In genomic region chr2:3659447-3660432, GRCh38 we compare ENCODE assay signal across 1 cellular context.
TF ChIP-seq lines count a peak whose summit lies in the region.

No MANE protein-coding gene starts in this region.

TF ChIP-seq in HepG2, 621 proteins besides CTCF, POLR2A, EP300 and RAD21 (continued from another document and continues in another):
- TF ChIP-seq ZHX2 (IDR thresholded peaks at IDR 0.05; ENCODE audit: low read depth): no peak
- TF ChIP-seq ZHX2 (CRISPR knock-in tag; IDR thresholded peaks at IDR 0.05; ENCODE audit: borderline replicate concordance): no peak
- TF ChIP-seq, protein P1, sequence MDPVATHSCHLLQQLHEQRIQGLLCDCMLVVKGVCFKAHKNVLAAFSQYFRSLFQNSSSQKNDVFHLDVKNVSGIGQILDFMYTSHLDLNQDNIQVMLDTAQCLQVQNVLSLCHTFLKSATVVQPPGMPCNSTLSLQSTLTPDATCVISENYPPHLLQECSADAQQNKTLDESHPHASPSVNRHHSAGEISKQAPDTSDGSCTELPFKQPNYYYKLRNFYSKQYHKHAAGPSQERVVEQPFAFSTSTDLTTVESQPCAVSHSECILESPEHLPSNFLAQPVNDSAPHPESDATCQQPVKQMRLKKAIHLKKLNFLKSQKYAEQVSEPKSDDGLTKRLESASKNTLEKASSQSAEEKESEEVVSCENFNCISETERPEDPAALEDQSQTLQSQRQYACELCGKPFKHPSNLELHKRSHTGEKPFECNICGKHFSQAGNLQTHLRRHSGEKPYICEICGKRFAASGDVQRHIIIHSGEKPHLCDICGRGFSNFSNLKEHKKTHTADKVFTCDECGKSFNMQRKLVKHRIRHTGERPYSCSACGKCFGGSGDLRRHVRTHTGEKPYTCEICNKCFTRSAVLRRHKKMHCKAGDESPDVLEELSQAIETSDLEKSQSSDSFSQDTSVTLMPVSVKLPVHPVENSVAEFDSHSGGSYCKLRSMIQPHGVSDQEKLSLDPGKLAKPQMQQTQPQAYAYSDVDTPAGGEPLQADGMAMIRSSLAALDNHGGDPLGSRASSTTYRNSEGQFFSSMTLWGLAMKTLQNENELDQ (CRISPR knock-in tag; IDR thresholded peaks at IDR 0.05; ENCODE audit: borderline replicate concordance): no peak
- TF ChIP-seq ZNF547 (CRISPR knock-in tag; IDR thresholded peaks at IDR 0.05): 0 out of 2 replicates have a peak, but pooled peaks have one; percentile 8
- TF ChIP-seq ZMYM2 (CRISPR knock-in tag; IDR thresholded peaks at IDR 0.05): no peak
- peak; percentile 42; the same call in 1 of the 2 replicates for TF ChIP-seq POLR2G (IDR thresholded peaks at IDR 0.05; ENCODE audit: low read depth, low read length)
- no peak for TF ChIP-seq HNF4G (IDR thresholded peaks at IDR 0.05; ENCODE audit: borderline replicate concordance, low read depth, low read length)
- no peak for TF ChIP-seq HNF4G (CRISPR knock-in tag; IDR thresholded peaks at IDR 0.05; ENCODE audit: borderline replicate concordance, low read depth)
- TF ChIP-seq, protein P2, sequence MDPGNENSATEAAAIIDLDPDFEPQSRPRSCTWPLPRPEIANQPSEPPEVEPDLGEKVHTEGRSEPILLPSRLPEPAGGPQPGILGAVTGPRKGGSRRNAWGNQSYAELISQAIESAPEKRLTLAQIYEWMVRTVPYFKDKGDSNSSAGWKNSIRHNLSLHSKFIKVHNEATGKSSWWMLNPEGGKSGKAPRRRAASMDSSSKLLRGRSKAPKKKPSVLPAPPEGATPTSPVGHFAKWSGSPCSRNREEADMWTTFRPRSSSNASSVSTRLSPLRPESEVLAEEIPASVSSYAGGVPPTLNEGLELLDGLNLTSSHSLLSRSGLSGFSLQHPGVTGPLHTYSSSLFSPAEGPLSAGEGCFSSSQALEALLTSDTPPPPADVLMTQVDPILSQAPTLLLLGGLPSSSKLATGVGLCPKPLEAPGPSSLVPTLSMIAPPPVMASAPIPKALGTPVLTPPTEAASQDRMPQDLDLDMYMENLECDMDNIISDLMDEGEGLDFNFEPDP (CRISPR knock-in tag; conservative IDR thresholded peaks at IDR 0.05): no peak
- peak; percentile 78 for TF ChIP-seq ZNF280B (CRISPR knock-in tag; IDR thresholded peaks at IDR 0.05; ENCODE audit: borderline replicate concordance)
- TF ChIP-seq ZBTB38 (CRISPR knock-in tag; IDR thresholded peaks at IDR 0.05): peak; percentile 44; the same call in 1 of the 2 replicates
- no peak for TF ChIP-seq ZNF816 (CRISPR knock-in tag; IDR thresholded peaks at IDR 0.05; ENCODE audit: borderline replicate concordance)
- TF ChIP-seq MXD1 (CRISPR knock-in tag; IDR thresholded peaks at IDR 0.05): no peak
- TF ChIP-seq ZNF766 (CRISPR knock-in tag; IDR thresholded peaks at IDR 0.05; ENCODE audit: borderline replicate concordance): no peak
- TF ChIP-seq HDAC6 (IDR thresholded peaks at IDR 0.05; ENCODE audit: low read depth, low read length): no peak
- TF ChIP-seq NFE2 (CRISPR knock-in tag; IDR thresholded peaks at IDR 0.05): no peak
- TF ChIP-seq CEBPB (IDR thresholded peaks at IDR 0.05; ENCODE audit: borderline replicate concordance, low read depth, low read length): peak; percentile 76; the same call in 1 of the 2 replicates
- no peak for TF ChIP-seq RBFOX2 (IDR thresholded peaks at IDR 0.05; ENCODE audit: low read depth, low read length)
- no peak for TF ChIP-seq ZFP41 (CRISPR knock-in tag; IDR thresholded peaks at IDR 0.05; ENCODE audit: borderline replicate concordance)
- TF ChIP-seq SP1 (IDR thresholded peaks at IDR 0.05): no peak
- no peak for TF ChIP-seq SP1 (CRISPR knock-in tag; IDR thresholded peaks at IDR 0.05)
- TF ChIP-seq, protein P3, sequence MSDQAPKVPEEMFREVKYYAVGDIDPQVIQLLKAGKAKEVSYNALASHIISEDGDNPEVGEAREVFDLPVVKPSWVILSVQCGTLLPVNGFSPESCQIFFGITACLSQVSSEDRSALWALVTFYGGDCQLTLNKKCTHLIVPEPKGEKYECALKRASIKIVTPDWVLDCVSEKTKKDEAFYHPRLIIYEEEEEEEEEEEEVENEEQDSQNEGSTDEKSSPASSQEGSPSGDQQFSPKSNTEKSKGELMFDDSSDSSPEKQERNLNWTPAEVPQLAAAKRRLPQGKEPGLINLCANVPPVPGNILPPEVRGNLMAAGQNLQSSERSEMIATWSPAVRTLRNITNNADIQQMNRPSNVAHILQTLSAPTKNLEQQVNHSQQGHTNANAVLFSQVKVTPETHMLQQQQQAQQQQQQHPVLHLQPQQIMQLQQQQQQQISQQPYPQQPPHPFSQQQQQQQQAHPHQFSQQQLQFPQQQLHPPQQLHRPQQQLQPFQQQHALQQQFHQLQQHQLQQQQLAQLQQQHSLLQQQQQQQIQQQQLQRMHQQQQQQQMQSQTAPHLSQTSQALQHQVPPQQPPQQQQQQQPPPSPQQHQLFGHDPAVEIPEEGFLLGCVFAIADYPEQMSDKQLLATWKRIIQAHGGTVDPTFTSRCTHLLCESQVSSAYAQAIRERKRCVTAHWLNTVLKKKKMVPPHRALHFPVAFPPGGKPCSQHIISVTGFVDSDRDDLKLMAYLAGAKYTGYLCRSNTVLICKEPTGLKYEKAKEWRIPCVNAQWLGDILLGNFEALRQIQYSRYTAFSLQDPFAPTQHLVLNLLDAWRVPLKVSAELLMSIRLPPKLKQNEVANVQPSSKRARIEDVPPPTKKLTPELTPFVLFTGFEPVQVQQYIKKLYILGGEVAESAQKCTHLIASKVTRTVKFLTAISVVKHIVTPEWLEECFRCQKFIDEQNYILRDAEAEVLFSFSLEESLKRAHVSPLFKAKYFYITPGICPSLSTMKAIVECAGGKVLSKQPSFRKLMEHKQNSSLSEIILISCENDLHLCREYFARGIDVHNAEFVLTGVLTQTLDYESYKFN (CRISPR knock-in tag; conservative IDR thresholded peaks at IDR 0.05): no peak
- TF ChIP-seq XRCC5 (optimal IDR thresholded peaks at IDR 0.05; ENCODE audit: low read length): peak; percentile 11
- no peak for TF ChIP-seq ZFP37 (CRISPR knock-in tag; IDR thresholded peaks at IDR 0.05; ENCODE audit: borderline replicate concordance)
- no peak for TF ChIP-seq ZNF563 (CRISPR knock-in tag; IDR thresholded peaks at IDR 0.05)
- TF ChIP-seq, protein P4, sequence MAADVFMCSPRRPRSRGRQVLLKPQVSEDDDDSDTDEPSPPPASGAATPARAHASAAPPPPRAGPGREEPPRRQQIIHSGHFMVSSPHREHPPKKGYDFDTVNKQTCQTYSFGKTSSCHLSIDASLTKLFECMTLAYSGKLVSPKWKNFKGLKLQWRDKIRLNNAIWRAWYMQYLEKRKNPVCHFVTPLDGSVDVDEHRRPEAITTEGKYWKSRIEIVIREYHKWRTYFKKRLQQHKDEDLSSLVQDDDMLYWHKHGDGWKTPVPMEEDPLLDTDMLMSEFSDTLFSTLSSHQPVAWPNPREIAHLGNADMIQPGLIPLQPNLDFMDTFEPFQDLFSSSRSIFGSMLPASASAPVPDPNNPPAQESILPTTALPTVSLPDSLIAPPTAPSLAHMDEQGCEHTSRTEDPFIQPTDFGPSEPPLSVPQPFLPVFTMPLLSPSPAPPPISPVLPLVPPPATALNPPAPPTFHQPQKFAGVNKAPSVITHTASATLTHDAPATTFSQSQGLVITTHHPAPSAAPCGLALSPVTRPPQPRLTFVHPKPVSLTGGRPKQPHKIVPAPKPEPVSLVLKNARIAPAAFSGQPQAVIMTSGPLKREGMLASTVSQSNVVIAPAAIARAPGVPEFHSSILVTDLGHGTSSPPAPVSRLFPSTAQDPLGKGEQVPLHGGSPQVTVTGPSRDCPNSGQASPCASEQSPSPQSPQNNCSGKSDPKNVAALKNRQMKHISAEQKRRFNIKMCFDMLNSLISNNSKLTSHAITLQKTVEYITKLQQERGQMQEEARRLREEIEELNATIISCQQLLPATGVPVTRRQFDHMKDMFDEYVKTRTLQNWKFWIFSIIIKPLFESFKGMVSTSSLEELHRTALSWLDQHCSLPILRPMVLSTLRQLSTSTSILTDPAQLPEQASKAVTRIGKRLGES (CRISPR knock-in tag; IDR thresholded peaks at IDR 0.05; ENCODE audit: borderline replicate concordance): no peak
- no peak; the same call in 1 of the 2 replicates for TF ChIP-seq ZNF124 (CRISPR knock-in tag; IDR thresholded peaks at IDR 0.05)
- TF ChIP-seq TBP (CRISPR knock-in tag; IDR thresholded peaks at IDR 0.05): no peak
- TF ChIP-seq, protein P5, sequence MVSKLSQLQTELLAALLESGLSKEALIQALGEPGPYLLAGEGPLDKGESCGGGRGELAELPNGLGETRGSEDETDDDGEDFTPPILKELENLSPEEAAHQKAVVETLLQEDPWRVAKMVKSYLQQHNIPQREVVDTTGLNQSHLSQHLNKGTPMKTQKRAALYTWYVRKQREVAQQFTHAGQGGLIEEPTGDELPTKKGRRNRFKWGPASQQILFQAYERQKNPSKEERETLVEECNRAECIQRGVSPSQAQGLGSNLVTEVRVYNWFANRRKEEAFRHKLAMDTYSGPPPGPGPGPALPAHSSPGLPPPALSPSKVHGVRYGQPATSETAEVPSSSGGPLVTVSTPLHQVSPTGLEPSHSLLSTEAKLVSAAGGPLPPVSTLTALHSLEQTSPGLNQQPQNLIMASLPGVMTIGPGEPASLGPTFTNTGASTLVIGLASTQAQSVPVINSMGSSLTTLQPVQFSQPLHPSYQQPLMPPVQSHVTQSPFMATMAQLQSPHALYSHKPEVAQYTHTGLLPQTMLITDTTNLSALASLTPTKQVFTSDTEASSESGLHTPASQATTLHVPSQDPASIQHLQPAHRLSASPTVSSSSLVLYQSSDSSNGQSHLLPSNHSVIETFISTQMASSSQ (IDR thresholded peaks at IDR 0.05; ENCODE audit: low read depth): no peak
- TF ChIP-seq, protein P5 (CRISPR knock-in tag; IDR thresholded peaks at IDR 0.05; ENCODE audit: borderline replicate concordance): no peak
- TF ChIP-seq, protein P6, sequence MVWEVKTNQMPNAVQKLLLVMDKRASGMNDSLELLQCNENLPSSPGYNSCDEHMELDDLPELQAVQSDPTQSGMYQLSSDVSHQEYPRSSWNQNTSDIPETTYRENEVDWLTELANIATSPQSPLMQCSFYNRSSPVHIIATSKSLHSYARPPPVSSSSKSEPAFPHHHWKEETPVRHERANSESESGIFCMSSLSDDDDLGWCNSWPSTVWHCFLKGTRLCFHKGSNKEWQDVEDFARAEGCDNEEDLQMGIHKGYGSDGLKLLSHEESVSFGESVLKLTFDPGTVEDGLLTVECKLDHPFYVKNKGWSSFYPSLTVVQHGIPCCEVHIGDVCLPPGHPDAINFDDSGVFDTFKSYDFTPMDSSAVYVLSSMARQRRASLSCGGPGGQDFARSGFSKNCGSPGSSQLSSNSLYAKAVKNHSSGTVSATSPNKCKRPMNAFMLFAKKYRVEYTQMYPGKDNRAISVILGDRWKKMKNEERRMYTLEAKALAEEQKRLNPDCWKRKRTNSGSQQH (CRISPR knock-in tag; IDR thresholded peaks at IDR 0.05; ENCODE audit: low read depth): no peak
- no peak for TF ChIP-seq KLF12 (CRISPR knock-in tag; IDR thresholded peaks at IDR 0.05; ENCODE audit: borderline replicate concordance)
